ENCODE assay signal across 22 cellular contexts in genomic region chr2:77108915-77109314, GRCh38.
"Had no signal": no experiment of that assay in that cellular context is flagged by ENCODE, and none has a peak within 500 bp of the region (broad histone marks: within the 10 kb centered on the region; RNA-seq: fewer than 3 reads in every experiment).

No MANE protein-coding gene starts in this region.

- DNase-seq: dermis blood vessel endothelial cell; dorsolateral prefrontal cortex; effector CD4-positive, alpha-beta T cell; effector memory CD4-positive, alpha-beta T cell; foreskin keratinocyte; heart left ventricle; hypothalamus; immature natural killer cell; left cardiac atrium; left ventricle myocardium inferior; lower lobe of right lung; mesenchymal stem cell; mucosa of descending colon; naive B cell; naive thymus-derived CD8-positive, alpha-beta T cell had no signal

- ATAC-seq: foreskin keratinocyte; gastroesophageal sphincter; heart left ventricle; left cardiac atrium; lower lobe of right lung; mucosa of descending colon; naive thymus-derived CD8-positive, alpha-beta T cell had no signal

- H3K27me3 ChIP-seq: dorsolateral prefrontal cortex, esophagus muscularis mucosa, foreskin keratinocyte, gastroesophageal sphincter, heart left ventricle, hepatocyte had no signal

- H3K4me3 ChIP-seq: coronary artery, dorsolateral prefrontal cortex, esophagus muscularis mucosa, gastroesophageal sphincter, heart left ventricle, hepatocyte, left ventricle myocardium inferior, lower lobe of right lung, mucosa of descending colon had no signal

- H3K27ac ChIP-seq: coronary artery, dorsolateral prefrontal cortex, esophagus muscularis mucosa, foreskin keratinocyte, gastroesophageal sphincter, heart left ventricle, hepatocyte, left ventricle myocardium inferior, lower lobe of right lung had no signal

- H3K4me1 ChIP-seq: esophagus muscularis mucosa, foreskin keratinocyte, gastroesophageal sphincter, heart left ventricle, left ventricle myocardium inferior, lower lobe of right lung had no signal

- H3K36me3 ChIP-seq: esophagus muscularis mucosa, gastroesophageal sphincter, heart left ventricle, left ventricle myocardium inferior, lower lobe of right lung had no signal

- FAIRE-seq: colon, endothelial cell of umbilical vein, keratinocyte had no signal

- H3K9me3 ChIP-seq: esophagus muscularis mucosa, gastroesophageal sphincter, heart left ventricle, left ventricle myocardium inferior, lower lobe of right lung, mucosa of descending colon had no signal
